ENCODE assay signal across 9 cellular contexts in the genomic region with DNA sequence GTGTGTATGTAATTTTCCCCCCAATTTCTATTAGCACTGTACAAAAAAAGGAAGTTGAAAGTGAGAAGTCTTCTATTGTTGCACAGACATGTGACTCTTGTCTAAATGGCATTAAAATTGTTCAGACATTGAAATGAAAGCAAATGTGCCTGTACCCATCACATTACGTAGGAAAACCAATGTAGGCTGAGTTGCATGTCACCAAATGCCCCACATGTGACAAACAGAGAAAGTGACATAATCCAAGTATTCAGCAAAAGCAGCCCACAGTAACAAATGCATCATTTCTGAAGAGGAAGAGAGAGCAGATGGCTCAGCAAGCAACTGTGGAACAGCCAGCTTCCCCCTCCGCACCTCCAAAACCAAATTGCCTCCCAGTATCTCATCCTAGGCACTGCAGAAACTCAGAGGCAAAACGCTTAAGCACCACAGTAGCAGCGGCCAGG.
A peak's percentile ranks its signal among the peaks of the same experiment; 100 is the strongest.
DNase-seq lines count a peak whose midpoint lies in the region; ATAC-seq and TF ChIP-seq lines count a peak whose summit lies in the region.
"Had no signal": no experiment of that assay in that cellular context is flagged by ENCODE, and none has a peak within 500 bp of the region (broad histone marks: within the 10 kb centered on the region; RNA-seq: fewer than 3 reads in every experiment).

No MANE protein-coding gene starts in this region.

- 50 to 67% methylated on average over 4 of the region's 4 CpGs for WGBS in lung, 2 donors

- DNase-seq in lung (ENCODE audit: low spot score) (no peak), nephron progenitor cell (no peak), kidney glomerular epithelial cell (lab: John Stamatoyannopoulos, UW) (no peak), HPDE6-E6E7 (ENCODE audit: extremely low spot score) (no peak)
- DNase-seq in activated CD4-positive, alpha-beta T cell treated with anti-CD3 and anti-CD28 coated beads, Interleukin-2, amount 50 U/mL, for 1 hour = no peak

- no peak overlapping the region for H3K4me3 Mint-ChIP-seq in nephron progenitor cell

- no peaks in the 10 kb centered on the region for H3K9me3 ChIP-seq in lung (ENCODE audit: control insufficient read depth in 2 of 2, insufficient read depth in 1 of 2, low read length in 1 of 2)
- H3K9me3 ChIP-seq: body of pancreas had no signal

- no peak overlapping the region for H3K27ac ChIP-seq in lung (ENCODE audit: low read depth in 1 of 2, low read length in 1 of 2)
- H3K27ac ChIP-seq: body of pancreas had no signal

- no peaks in the 10 kb centered on the region for H3K4me1 ChIP-seq in lung (ENCODE audit: control insufficient read depth in 2 of 2, insufficient read depth in 2 of 2, low read length in 2 of 2)
- H3K4me1 ChIP-seq: body of pancreas had no signal

- TF ChIP-seq CTCF in lung (IDR thresholded peaks at IDR 0.05; ENCODE audit: control extremely low read depth, extremely low read depth) (no peak), nephron progenitor cell (IDR thresholded peaks at IDR 0.05) (no peak)

- H3K36me3 Mint-ChIP-seq in nephron progenitor cell (ENCODE audit: low read depth) = no peaks in the 10 kb centered on the region

- no peaks in the 10 kb centered on the region for H3K27me3 ChIP-seq in lung (ENCODE audit: control insufficient read depth, insufficient read depth)
- H3K27me3 ChIP-seq: body of pancreas had no signal

- ATAC-seq in GM18519 (IDR thresholded peaks at IDR 0.05; ENCODE audit: low FRiP score, unreplicated experiment) = peak; percentile 90
- ATAC-seq in GM21619 (IDR thresholded peaks at IDR 0.05; ENCODE audit: unreplicated experiment) = peak; percentile 90
- ATAC-seq in HG03575 (IDR thresholded peaks at IDR 0.05; ENCODE audit: extremely low read depth, insufficient number of reproducible peaks, low FRiP score, unreplicated experiment) = peak; percentile 88
- peak; percentile 34 for ATAC-seq in lung (ENCODE audit: insufficient read depth, low FRiP score)
- ATAC-seq: body of pancreas had no signal

- H3K27me3 Mint-ChIP-seq in nephron progenitor cell (ENCODE audit: low read depth, poor library complexity) = peaks cover 3% of the 10 kb centered on the region

- no peaks in the 10 kb centered on the region for H3K36me3 ChIP-seq in lung (ENCODE audit: control insufficient read depth in 2 of 2, insufficient read depth in 2 of 2, low read length in 2 of 2)

- no peak overlapping the region for H3K4me3 ChIP-seq in lung
- H3K4me3 ChIP-seq: body of pancreas had no signal

- H3K9me3 Mint-ChIP-seq in nephron progenitor cell = no peaks in the 10 kb centered on the region

- H3K4me1 Mint-ChIP-seq in nephron progenitor cell = no peaks in the 10 kb centered on the region

- H3K27ac Mint-ChIP-seq in nephron progenitor cell = no peak overlapping the region

Comparison
In these comparisons a context has a peak if more than half of its experiments do, and no peak if none do; other contexts are left out.
1. ATAC-seq: peak in every context shown above with its lines; median percentile 90 in GM18519; 90 in GM21619; 88 in HG03575; 34 in lung.